In genomic region chrX:10722804-10723364, GRCh38 we compare ENCODE assay signal across 8 cellular contexts.
DNase-seq lines count a peak whose midpoint lies in the region; ATAC-seq and TF ChIP-seq lines count a peak whose summit lies in the region.

No MANE protein-coding gene starts in this region.

- TF ChIP-seq POLR2A in gastroesophageal sphincter (IDR thresholded peaks at IDR 0.05): no peak

- no peaks in the 10 kb centered on the region for H3K27me3 Mint-ChIP-seq in stimulated activated memory B cell treated with anti-CD40 and anti-IgM and Interleukin-4, amounts not matched to agents 10 μg/mL and 1 μg/mL and 100 μg/mL, for 72 hours

- WGBS in GM23248 (ENCODE audit: low coverage in 1 of 2, low lambda C conversion rate in 2 of 2, missing lambda C conversion rate in 2 of 2), 2 experiments: 9 to 10% methylated on average over 6 of the region's 6 CpGs
- 8 to 14% methylated on average over 4 to 6 of the region's 6 CpGs for WGBS in gastroesophageal sphincter (ENCODE audit: low coverage in 1 of 2), 2 donors

- TF ChIP-seq EP300 in gastroesophageal sphincter (IDR thresholded peaks at IDR 0.05): no peak

- peak overlapping the region; percentile 28 for H3K4me2 ChIP-seq in GM23248 (ENCODE audit: unreplicated experiment)

- TF ChIP-seq CTCF in gastroesophageal sphincter (IDR thresholded peaks at IDR 0.05): peak; percentile 44 to 79 (median 68)

- peak; percentile 7 for DNase-seq in NK-92 treated with Interleukin-12 subunit alpha and Interleukin-12 subunit beta, amount 100 ng/mL, for 24 hours (lab: John Stamatoyannopoulos, UW)
- DNase-seq in NK-92 (lab: John Stamatoyannopoulos, UW; ENCODE audit: unreplicated experiment) (no peak), GM23248 (peak; percentile 55), NCI-H2107 treated with DMSO at 0.1 percent for 48 hours (lab: John Stamatoyannopoulos, UW; ENCODE audit: unreplicated experiment) (peak; percentile 44), pons (ENCODE audit: low spot score) (peak; percentile 47)
- peak; percentile 49 for DNase-seq in activated CD8-positive, alpha-beta memory T cell treated with anti-CD3 and anti-CD28 coated beads, Interleukin-2, amount 50 U/mL, for 48 hours

- no peaks in the 10 kb centered on the region for H3K9me3 Mint-ChIP-seq in stimulated activated memory B cell treated with anti-CD40 and anti-IgM and Interleukin-4, amounts not matched to agents 10 μg/mL and 1 μg/mL and 100 μg/mL, for 72 hours

- no peaks in the 10 kb centered on the region for H3K79me2 ChIP-seq in GM23248 (ENCODE audit: insufficient read depth)

- H3K9ac ChIP-seq in GM23248: no peak overlapping the region

- H3K9me3 ChIP-seq in GM23248 (ENCODE audit: low read depth) (no peaks in the 10 kb centered on the region), gastroesophageal sphincter (no peaks in the 10 kb centered on the region)

- no peak overlapping the region for H3K27ac Mint-ChIP-seq in stimulated activated memory B cell treated with anti-CD40 and anti-IgM and Interleukin-4, amounts not matched to agents 10 μg/mL and 1 μg/mL and 100 μg/mL, for 72 hours

- in situ Hi-C loops in GM23248 (cut with MboI): no loop called here

- peak overlapping the region; percentile 58 for H2AFZ ChIP-seq in GM23248

- no peaks in the 10 kb centered on the region for H4K20me1 ChIP-seq in GM23248 (ENCODE audit: insufficient read depth)

- H3K27ac ChIP-seq in GM23248 (no peak overlapping the region), gastroesophageal sphincter (peak overlapping the region in 1 of 4 donors; percentile 38)

- no peaks in the 10 kb centered on the region for H3F3A ChIP-seq in GM23248 (ENCODE audit: insufficient read depth)

- peak; percentile 85 for ATAC-seq in gastroesophageal sphincter
- ATAC-seq in stimulated activated memory B cell treated with anti-CD40 and anti-IgM and Interleukin-4, amounts not matched to agents 10 μg/mL and 1 μg/mL and 100 μg/mL, for 72 hours: no peak

- peaks cover 10% of the 10 kb centered on the region for H3K4me1 ChIP-seq in GM23248 (ENCODE audit: insufficient read depth)
- H3K4me1 ChIP-seq in gastroesophageal sphincter: no peaks in the 10 kb centered on the region

- H3K4me3 ChIP-seq in GM23248 (0 out of 2 replicates have a peak overlapping the region, but pooled peaks have one; percentile 7), gastroesophageal sphincter (no peak overlapping the region)

- H3K27me3 ChIP-seq in GM23248 (replicated peaks; ENCODE audit: insufficient read depth) (no peaks in the 10 kb centered on the region), gastroesophageal sphincter (no peaks in the 10 kb centered on the region)

- no peak overlapping the region for H3K4me3 Mint-ChIP-seq in stimulated activated memory B cell treated with anti-CD40 and anti-IgM and Interleukin-4, amounts not matched to agents 10 μg/mL and 1 μg/mL and 100 μg/mL, for 72 hours

- H3K36me3 ChIP-seq in GM23248 (ENCODE audit: low read depth) (no peaks in the 10 kb centered on the region), gastroesophageal sphincter (no peaks in the 10 kb centered on the region)

- no peaks in the 10 kb centered on the region for H3K36me3 Mint-ChIP-seq in stimulated activated memory B cell treated with anti-CD40 and anti-IgM and Interleukin-4, amounts not matched to agents 10 μg/mL and 1 μg/mL and 100 μg/mL, for 72 hours

- H3K9me2 ChIP-seq in GM23248 (ENCODE audit: insufficient read depth): no peaks in the 10 kb centered on the region

- no peaks in the 10 kb centered on the region for H3K4me1 Mint-ChIP-seq in stimulated activated memory B cell treated with anti-CD40 and anti-IgM and Interleukin-4, amounts not matched to agents 10 μg/mL and 1 μg/mL and 100 μg/mL, for 72 hours
